Comparison of ENCODE assay signal across 10 cellular contexts in the genomic region with DNA sequence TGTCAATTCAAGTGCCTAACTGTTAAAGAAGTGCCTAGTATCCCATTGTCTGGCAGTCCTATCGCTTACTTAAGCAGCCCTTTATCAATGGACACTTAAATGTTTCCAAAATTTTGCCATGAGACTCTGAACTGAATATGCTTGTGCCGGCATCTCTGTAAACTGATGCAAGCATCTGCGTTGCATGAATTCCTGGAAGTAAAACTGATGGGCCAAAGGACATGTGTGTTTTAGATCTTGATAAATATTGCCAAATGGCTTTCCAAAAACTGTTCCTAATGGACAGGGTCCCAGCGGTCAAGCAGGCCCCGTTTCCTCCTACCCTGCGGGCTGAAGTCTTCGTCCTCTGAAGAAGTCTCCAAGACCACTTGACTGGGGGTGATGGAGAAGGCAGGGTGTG.
"Had no signal": no experiment of that assay in that cellular context is flagged by ENCODE, and none has a peak within 500 bp of the region (broad histone marks: within the 10 kb centered on the region; RNA-seq: fewer than 3 reads in every experiment).

No MANE protein-coding gene starts in this region.

- H3K9me3 ChIP-seq: HAP-1 had no signal

- H2AFZ ChIP-seq: GM23248 had no signal

- H3K27ac Mint-ChIP-seq: HFFc6 had no signal

- H3K4me3 ChIP-seq: GM23248, HAP-1, K562 had no signal

- H3K9me3 Mint-ChIP-seq: HFFc6 had no signal

- H3K9ac ChIP-seq: GM23248 had no signal

- H3K4me3 Mint-ChIP-seq: HFFc6 had no signal

- H3K27ac ChIP-seq: GM23248, HL-60 had no signal

- DNase-seq: GM23248, GOT3, H7, HFFc6, IMR-90, KG1 had no signal

- ATAC-seq: HCT116, K562 had no signal

- FAIRE-seq: K562 had no signal

- H3K36me3 ChIP-seq: HAP-1 had no signal
